In genomic region chrX:46941341-46941740, GRCh38 we compare ENCODE assay signal across 16 cellular contexts.
"Had no signal": no experiment of that assay in that cellular context is flagged by ENCODE, and none has a peak within 500 bp of the region (broad histone marks: within the 10 kb centered on the region; RNA-seq: fewer than 3 reads in every experiment).

No MANE protein-coding gene starts in this region.

- ATAC-seq: activated CD4-positive, alpha-beta T cell treated with anti-CD3 and anti-CD28 coated beads for 36 hours; gastrocnemius medialis; heart left ventricle; left lung; right cardiac atrium; stimulated activated naive CD8-positive, alpha-beta T cell treated with anti-CD3 and anti-CD28 coated beads, Interleukin-15, amount 100 ng/mL, for 72 hours; T-helper 17 cell had no signal

- H3K4me3 Mint-ChIP-seq: activated CD4-positive, alpha-beta memory T cell treated with anti-CD3 and anti-CD28 coated beads for 36 hours; activated CD4-positive, alpha-beta T cell treated with anti-CD3 and anti-CD28 coated beads for 36 hours; activated naive CD8-positive, alpha-beta T cell treated with anti-CD3 and anti-CD28 coated beads, Interleukin-2, amount 10 ng/mL, durations not matched to agents 7 days and 5 days; central memory CD8-positive, alpha-beta T cell; stimulated activated naive CD8-positive, alpha-beta T cell treated with anti-CD3 and anti-CD28 coated beads, Interleukin-15, amount 100 ng/mL, for 72 hours; T-helper 17 cell had no signal

- H3K27me3 Mint-ChIP-seq: activated CD4-positive, alpha-beta memory T cell treated with anti-CD3 and anti-CD28 coated beads for 36 hours had no signal

- H3K36me3 Mint-ChIP-seq: activated CD4-positive, alpha-beta memory T cell treated with anti-CD3 and anti-CD28 coated beads for 36 hours; activated naive CD8-positive, alpha-beta T cell treated with anti-CD3 and anti-CD28 coated beads, Interleukin-2, amount 10 ng/mL, durations not matched to agents 7 days and 5 days had no signal

- DNase-seq: activated CD4-positive, alpha-beta memory T cell treated with anti-CD3 and anti-CD28 coated beads for 36 hours; activated CD4-positive, alpha-beta T cell treated with anti-CD3 and anti-CD28 coated beads for 36 hours; activated naive CD4-positive, alpha-beta T cell; activated naive CD8-positive, alpha-beta T cell treated with anti-CD3 and anti-CD28 coated beads, Interleukin-2, amount 10 ng/mL, durations not matched to agents 7 days and 5 days; activated T-cell treated with anti-CD3 and anti-CD28 coated beads for 4 hours; amygdala; gastrocnemius medialis; heart left ventricle; kidney; left lung; midbrain; right cardiac atrium; stimulated activated naive CD8-positive, alpha-beta T cell treated with anti-CD3 and anti-CD28 coated beads, Interleukin-15, amount 100 ng/mL, for 72 hours; T-helper 17 cell; trophoblast cell had no signal

- H3K4me1 Mint-ChIP-seq: activated CD4-positive, alpha-beta T cell treated with anti-CD3 and anti-CD28 coated beads for 36 hours; activated naive CD8-positive, alpha-beta T cell treated with anti-CD3 and anti-CD28 coated beads, Interleukin-2, amount 10 ng/mL, durations not matched to agents 7 days and 5 days; central memory CD8-positive, alpha-beta T cell; stimulated activated naive CD8-positive, alpha-beta T cell treated with anti-CD3 and anti-CD28 coated beads, Interleukin-15, amount 100 ng/mL, for 72 hours had no signal

- H3K9me3 Mint-ChIP-seq: activated naive CD8-positive, alpha-beta T cell treated with anti-CD3 and anti-CD28 coated beads, Interleukin-2, amount 10 ng/mL, durations not matched to agents 7 days and 5 days; central memory CD8-positive, alpha-beta T cell; stimulated activated naive CD8-positive, alpha-beta T cell treated with anti-CD3 and anti-CD28 coated beads, Interleukin-15, amount 100 ng/mL, for 72 hours had no signal

- H3K27ac Mint-ChIP-seq: activated CD4-positive, alpha-beta memory T cell treated with anti-CD3 and anti-CD28 coated beads for 36 hours; activated CD4-positive, alpha-beta T cell treated with anti-CD3 and anti-CD28 coated beads for 36 hours; activated naive CD8-positive, alpha-beta T cell treated with anti-CD3 and anti-CD28 coated beads, Interleukin-2, amount 10 ng/mL, durations not matched to agents 7 days and 5 days; stimulated activated naive CD8-positive, alpha-beta T cell treated with anti-CD3 and anti-CD28 coated beads, Interleukin-15, amount 100 ng/mL, for 72 hours; T-helper 17 cell had no signal
